In the genomic region with DNA sequence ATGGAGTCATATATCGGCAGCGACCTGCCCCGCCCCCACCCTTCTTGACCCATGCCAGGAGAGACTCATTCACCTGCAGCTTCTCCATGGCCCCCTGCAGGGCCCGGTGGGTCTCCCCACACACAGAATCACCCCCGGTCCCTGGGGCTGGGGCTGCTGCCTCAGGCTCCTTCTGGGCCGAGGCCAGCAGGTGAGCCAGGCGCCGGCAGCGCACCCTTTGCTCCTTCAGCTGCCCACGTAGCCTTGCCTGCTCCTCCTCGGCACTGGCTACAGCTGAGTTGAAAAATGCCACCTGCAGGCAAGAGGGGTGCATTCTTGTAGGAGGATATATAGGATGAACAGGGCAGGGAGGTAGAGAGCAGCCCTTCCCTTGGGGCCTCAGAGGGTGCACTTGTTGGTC, we compare ENCODE assay signal across 23 cellular contexts. TPM values are rescaled to one million over a fixed set of nuclear protein-coding genes. Genes with fewer than 3 reads are reported as not detected.
DNase-seq lines count a peak whose midpoint lies in the region; ATAC-seq, FAIRE-seq and TF ChIP-seq lines count a peak whose summit lies in the region.
"Had no signal": no experiment of that assay in that cellular context is flagged by ENCODE, and none has a peak within 500 bp of the region (broad histone marks: within the 10 kb centered on the region; RNA-seq: fewer than 3 reads in every experiment).

No MANE protein-coding gene starts in this region.

- no peak overlapping the region for H2BK5ac ChIP-seq in H1 (ENCODE audit: low read depth, low read length)
- H2BK5ac ChIP-seq in neuronal stem cell (ENCODE audit: low read length) = no peak overlapping the region

- H4K8ac ChIP-seq in H1 (ENCODE audit: extremely low read depth, insufficient read depth, low read length) (peak overlapping the region; percentile 35; the same call in 1 of the 2 replicates), neuronal stem cell (ENCODE audit: low read depth, low read length) (no peak overlapping the region)

- H3K36me3 ChIP-seq in H1 (ENCODE audit: control insufficient read depth in 2 of 4, insufficient read depth in 4 of 4, low read length in 3 of 4) (peaks cover 5 to 36% (median 20%) of the 10 kb centered on the region in 4 experiments; a peak in 6 of 8 replicates), neuronal stem cell (replicated peaks in 1 of 2; ENCODE audit: control insufficient read depth in 2 of 2, insufficient read depth in 2 of 2, low read length in 2 of 2) (peaks cover 48 to 68% of the 10 kb centered on the region in 2 donors), suprapubic skin (peaks cover 64% of the 10 kb centered on the region)

- CTCF ChIA-PET in A549 (lab: Yijun Ruan, JAX) (interaction anchor here (0.6 to 3.1 kb wide), 5 partner anchors 10 to 425 kb away, joined by 3 to 22 read pairs (median 4); no protein-coding TSS in a partner anchor), H1 (lab: Charles Lee; ENCODE audit: partially characterized antibody) (interaction anchor here (0.7 to 7.9 kb wide), 7 partner anchors 8 to 133 kb away, joined by 3 to 58 read pairs (median 4); no protein-coding TSS in a partner anchor)
- CTCF ChIA-PET in activated CD4-positive, alpha-beta memory T cell treated with anti-CD3 and anti-CD28 coated beads, Interleukin-2, amount 10 ng/mL, durations not matched to agents 7 days and 5 days (lab: Charles Lee) = no interaction called here

- H3K4me3 Mint-ChIP-seq in T-helper 17 cell = no peak overlapping the region
- no peak overlapping the region for H3K4me3 Mint-ChIP-seq in activated CD4-positive, alpha-beta memory T cell treated with anti-CD3 and anti-CD28 coated beads, Interleukin-2, amount 10 ng/mL, durations not matched to agents 7 days and 5 days

- H3K14ac ChIP-seq in H1 (ENCODE audit: insufficient read length) = no peak overlapping the region
- no peak overlapping the region for H3K14ac ChIP-seq in neuronal stem cell (ENCODE audit: low read length)

- FAIRE-seq in A549 (lab: Jason Lieb, UNC) = no peak
- no peak for FAIRE-seq in H1 (lab: Jason Lieb, UNC)
- FAIRE-seq: HepG2 had no signal

- H3K79me1 ChIP-seq in H1 (ENCODE audit: low read depth, low read length) (no peaks in the 10 kb centered on the region), neuronal stem cell (ENCODE audit: low read depth, low read length) (peaks cover 2% of the 10 kb centered on the region)

- H3K27ac ChIP-seq in A549 (no peak overlapping the region), H1 (ENCODE audit: low read depth, low read length) (no peak overlapping the region), neuronal stem cell (replicated peaks; ENCODE audit: low read length) (no peak overlapping the region), suprapubic skin (no peak overlapping the region)
- H3K27ac ChIP-seq: GM23248, SK-N-MC had no signal

- H3K23me2 ChIP-seq in H1 (ENCODE audit: low read depth, low read length) = no peaks in the 10 kb centered on the region

- H3K4ac ChIP-seq in H1 (replicated peaks; ENCODE audit: insufficient read length, low read depth, low read length) (no peak overlapping the region), neuronal stem cell (ENCODE audit: low read length) (no peak overlapping the region)

- H3K18ac ChIP-seq in H1 (ENCODE audit: extremely low read depth, low read length) = no peak overlapping the region
- no peak overlapping the region for H3K18ac ChIP-seq in neuronal stem cell (ENCODE audit: low read length)

- H3K9me3 ChIP-seq in A549 (no peaks in the 10 kb centered on the region), T-helper 17 cell (ENCODE audit: control insufficient read depth, low read length, poor library complexity, severe bottlenecking) (no peaks in the 10 kb centered on the region), H1 (ENCODE audit: insufficient read depth in 2 of 2, low read depth in 1 of 2, low read length in 1 of 2) (no peaks in the 10 kb centered on the region), neuronal stem cell (replicated peaks in 1 of 2; ENCODE audit: control insufficient read depth in 2 of 2, insufficient read depth in 1 of 2, low read depth in 1 of 2, low read length in 2 of 2) (no peaks in the 10 kb centered on the region), suprapubic skin (no peaks in the 10 kb centered on the region)
- H3K9me3 ChIP-seq: HAP-1 had no signal

- TF ChIP-seq CTCF in A549 (IDR thresholded peaks at IDR 0.05) (no peak), H1 (IDR thresholded peaks at IDR 0.05; ENCODE audit: control extremely low read depth in 1 of 3, insufficient read depth in 1 of 3, low read depth in 1 of 3, low read length in 3 of 3) (no peak), suprapubic skin (IDR thresholded peaks at IDR 0.05) (no peak)

- H4K5ac ChIP-seq in H1 (ENCODE audit: insufficient read length, low read depth, low read length) = no peak overlapping the region

- H2BK12ac ChIP-seq in H1 (ENCODE audit: low read depth, low read length) (no peak overlapping the region), neuronal stem cell (ENCODE audit: low read length) (no peak overlapping the region)

- H4K20me1 ChIP-seq in H1 (replicated peaks in 1 of 2; ENCODE audit: control insufficient read depth in 1 of 2, insufficient read depth in 2 of 2, low read length in 2 of 2) = peaks cover 8 to 15% of the 10 kb centered on the region in 2 experiments

- peak overlapping the region; percentile 39 for H3K27ac Mint-ChIP-seq in T-helper 17 cell
- no peak overlapping the region for H3K27ac Mint-ChIP-seq in activated CD4-positive, alpha-beta memory T cell treated with anti-CD3 and anti-CD28 coated beads, Interleukin-2, amount 10 ng/mL, durations not matched to agents 7 days and 5 days

- H2BK120ac ChIP-seq in H1 (replicated peaks; ENCODE audit: low read depth, low read length) = no peak overlapping the region
- no peak overlapping the region for H2BK120ac ChIP-seq in neuronal stem cell (ENCODE audit: low read depth, low read length)

- H3K9ac ChIP-seq in H1 (replicated peaks in 1 of 4; ENCODE audit: extremely low read depth in 1 of 4, low read depth in 3 of 4, low read length in 3 of 4) (no peak overlapping the region), neuronal stem cell (ENCODE audit: low read depth, low read length, poor library complexity) (no peak overlapping the region)
- H3K9ac ChIP-seq: GM23248 had no signal

- no peak overlapping the region for H3K23ac ChIP-seq in H1 (ENCODE audit: insufficient read length)
- peak overlapping the region; percentile 1 for H3K23ac ChIP-seq in neuronal stem cell (ENCODE audit: low read depth, low read length, poor library complexity)

- H3K36me3 Mint-ChIP-seq in T-helper 17 cell (ENCODE audit: low read depth) = peaks cover 10% of the 10 kb centered on the region
- peaks cover 31% of the 10 kb centered on the region for H3K36me3 Mint-ChIP-seq in activated CD4-positive, alpha-beta memory T cell treated with anti-CD3 and anti-CD28 coated beads, Interleukin-2, amount 10 ng/mL, durations not matched to agents 7 days and 5 days (ENCODE audit: low read depth)

- no peak overlapping the region for H3K4me3 ChIP-seq in A549
- H3K4me3 ChIP-seq in H1 (ENCODE audit: extremely low read depth in 1 of 4, insufficient read depth in 2 of 4, low read depth in 3 of 4, low read length in 4 of 4) = no peak overlapping the region
- no peak overlapping the region for H3K4me3 ChIP-seq in neuronal stem cell (ENCODE audit: low read length in 2 of 2)
- H3K4me3 ChIP-seq in suprapubic skin = no peak overlapping the region
- H3K4me3 ChIP-seq: GM23248, HAP-1, SK-N-MC had no signal

- no peak overlapping the region for H3K4me2 ChIP-seq in A549
- H3K4me2 ChIP-seq in H1 (ENCODE audit: insufficient read depth in 1 of 2, low read depth in 2 of 2, low read length in 2 of 2) = no peak overlapping the region
- no peak overlapping the region for H3K4me2 ChIP-seq in neuronal stem cell (ENCODE audit: insufficient read depth, low read length, poor library complexity, severe bottlenecking)

- no peak overlapping the region for H2AFZ ChIP-seq in H1 (ENCODE audit: low read length)
- H2AFZ ChIP-seq in neuronal stem cell (ENCODE audit: low read length) = no peak overlapping the region
- H2AFZ ChIP-seq: GM23248 had no signal

- TF ChIP-seq EP300 in A549 (IDR thresholded peaks at IDR 0.05) = no peak
- TF ChIP-seq EP300 in H1 (IDR thresholded peaks at IDR 0.05; ENCODE audit: borderline replicate concordance in 1 of 2, low read depth in 2 of 2, low read length in 2 of 2) = no peak
- TF ChIP-seq EP300 in suprapubic skin (IDR thresholded peaks at IDR 0.05) = no peak

- TF ChIP-seq POLR2A in A549 (IDR thresholded peaks at IDR 0.05; ENCODE audit: low read length) (no peak), H1 (IDR thresholded peaks at IDR 0.05; ENCODE audit: control extremely low read depth in 1 of 2, low read depth in 2 of 2, low read length in 2 of 2) (no peak), suprapubic skin (IDR thresholded peaks at IDR 0.05) (no peak)

- peaks cover 2% of the 10 kb centered on the region for H3K4me1 Mint-ChIP-seq in T-helper 17 cell
- no peaks in the 10 kb centered on the region for H3K4me1 Mint-ChIP-seq in activated CD4-positive, alpha-beta memory T cell treated with anti-CD3 and anti-CD28 coated beads, Interleukin-2, amount 10 ng/mL, durations not matched to agents 7 days and 5 days

- no peaks in the 10 kb centered on the region for H3K79me2 ChIP-seq in H1 (ENCODE audit: control insufficient read depth in 1 of 2, insufficient read depth in 2 of 2, low read length in 2 of 2)

- ATAC-seq in A549 (peak; percentile 7 to 27; a peak in 3 of 6 replicates), T-helper 17 cell (no peak)
- ATAC-seq: HepG2 had no signal

- no peak overlapping the region for H4K91ac ChIP-seq in H1 (replicated peaks; ENCODE audit: insufficient read length, low read length)
- H4K91ac ChIP-seq in neuronal stem cell (ENCODE audit: low read depth, low read length, poor library complexity) = no peak overlapping the region

- H3K9me3 Mint-ChIP-seq in activated CD4-positive, alpha-beta memory T cell treated with anti-CD3 and anti-CD28 coated beads, Interleukin-2, amount 10 ng/mL, durations not matched to agents 7 days and 5 days = no peaks in the 10 kb centered on the region

- H2AK5ac ChIP-seq in H1 (ENCODE audit: low read depth, low read length) (no peak overlapping the region), neuronal stem cell (ENCODE audit: low read depth, low read length) (no peak overlapping the region)

- 75% methylated on average over 9 of the region's 11 CpGs for WGBS in A549 (ENCODE audit: missing lambda C conversion rate)
- 96% methylated on average over 11 of the region's 11 CpGs; no CpG with 5 or more reads in 1 of the 2 experiments for WGBS in H1 (ENCODE audit: extremely low coverage in 1 of 2, insufficient coverage in 1 of 2, insufficient read length in 1 of 2, insufficient replicate concordance in 2 of 2, low coverage in 1 of 2, low lambda C conversion rate in 2 of 2, missing lambda C conversion rate in 1 of 2), 2 experiments
- no CpG with 5 or more reads among the region's 11 CpGs for WGBS in neuronal stem cell (ENCODE audit: extremely low coverage in 2 of 2, insufficient read length in 2 of 2, insufficient replicate concordance in 1 of 2), 2 donors
- WGBS in suprapubic skin = 89% methylated on average over 9 of the region's 11 CpGs

- DNase-seq in A549 (ENCODE audit: low read depth in 1 of 2, low spot score in 1 of 2) (no peak), T-helper 17 cell (no peak), H1 (ENCODE audit: low read depth in 1 of 2, low spot score in 2 of 2) (no peak), neuronal stem cell (ENCODE audit: low spot score) (no peak), SIG-M5 treated with dmso at 0.1 percent for 504 hours (lab: John Stamatoyannopoulos, UW; ENCODE audit: unreplicated experiment) (no peak), suprapubic skin (ENCODE audit: low spot score in 2 of 2) (no peak), GM19240 (ENCODE audit: insufficient read length, low spot score) (no peak)
- DNase-seq in activated CD4-positive, alpha-beta memory T cell treated with anti-CD3 and anti-CD28 coated beads, Interleukin-2, amount 10 ng/mL, durations not matched to agents 7 days and 5 days = no peak
- DNase-seq: 8988T, DMS153, GM23248, Karpas-422, NCI-H1092, NCI-H1417 treated with DMSO at 0.1 percent for 48 hours, NCI-H1694 treated with DMSO at 0.1 percent for 48 hours, NCI-H2081, NCI-H226, NCI-H510A, NCI-H69, SHP77 treated with DMSO at 0.1 percent for 48 hours had no signal

- H3K27me3 ChIP-seq in H1 (replicated peaks in 1 of 4; ENCODE audit: control insufficient read depth in 3 of 4, extremely low read depth in 1 of 4, insufficient read depth in 3 of 4, low read length in 3 of 4) (no peaks in the 10 kb centered on the region), neuronal stem cell (ENCODE audit: control insufficient read depth in 3 of 3, insufficient read depth in 3 of 3, low read depth in 1 of 3, low read length in 3 of 3) (no peaks in the 10 kb centered on the region), suprapubic skin (no peaks in the 10 kb centered on the region)

- H3K27me3 Mint-ChIP-seq in T-helper 17 cell = no peaks in the 10 kb centered on the region
- H3K27me3 Mint-ChIP-seq in activated CD4-positive, alpha-beta memory T cell treated with anti-CD3 and anti-CD28 coated beads, Interleukin-2, amount 10 ng/mL, durations not matched to agents 7 days and 5 days = no peaks in the 10 kb centered on the region

- POLR2A ChIA-PET in A549 (lab: Yijun Ruan, JAX) = no interaction called here
- POLR2A ChIA-PET in H1 (lab: Charles Lee; ENCODE audit: partially characterized antibody) = interaction anchor here (1.6 to 1.7 kb wide), 3 partner anchors 10 to 19 kb away, joined by 3 to 5 read pairs (median 3); no protein-coding TSS in a partner anchor
- POLR2A ChIA-PET in activated CD4-positive, alpha-beta memory T cell treated with anti-CD3 and anti-CD28 coated beads, Interleukin-2, amount 10 ng/mL, durations not matched to agents 7 days and 5 days (lab: Charles Lee) = no interaction called here

- H2BK15ac ChIP-seq in H1 (ENCODE audit: low read length) (no peak overlapping the region), neuronal stem cell (ENCODE audit: low read length) (no peak overlapping the region)

- H3K4me1 ChIP-seq in A549 = no peaks in the 10 kb centered on the region
- H3K4me1 ChIP-seq in H1 (replicated peaks in 1 of 4; ENCODE audit: control insufficient read depth in 3 of 4, insufficient read depth in 4 of 4, low read length in 3 of 4) = peaks cover 0 to 3% (median 2%) of the 10 kb centered on the region in 4 experiments; a peak in 3 of 7 replicates
- peaks cover 0 to 1% of the 10 kb centered on the region in 2 donors for H3K4me1 ChIP-seq in neuronal stem cell (ENCODE audit: control insufficient read depth in 2 of 2, insufficient read depth in 1 of 2, low read depth in 1 of 2, low read length in 2 of 2)
- H3K4me1 ChIP-seq in suprapubic skin = peaks cover 27% of the 10 kb centered on the region
- H3K4me1 ChIP-seq: HAP-1 had no signal

- H2BK20ac ChIP-seq in H1 (ENCODE audit: low read length) = no peak overlapping the region

- TF ChIP-seq RAD21 in A549 (conservative IDR thresholded peaks at IDR 0.05 in 1 of 2, IDR thresholded peaks at IDR 0.05 in 1 of 2) (no peak), H1 (IDR thresholded peaks at IDR 0.05 in 1 of 2, conservative IDR thresholded peaks at IDR 0.05 in 1 of 2; ENCODE audit: low read depth in 2 of 2, low read length in 2 of 2) (no peak)

- no peak overlapping the region for H3K56ac ChIP-seq in H1 (replicated peaks; ENCODE audit: insufficient read length, low read depth, low read length)

RNA-seq across cellular contexts. Expression of a gene that starts 17.9 kb away (rescaled TPM):
- polyA plus RNA-seq in A549 (2011; rRNA removed) = 55.3 and 61.9 TPM in 2 replicates
- polyA plus RNA-seq in A549 (2012; cell fraction: cytosol; rRNA removed) = 34.1 and 39.2 TPM in 2 replicates
- polyA plus RNA-seq in A549 (2012; cell fraction: nucleus; rRNA removed) = 46.7 and 55.5 TPM in 2 replicates
- 53.9 to 63.2 TPM (median 60.1 TPM) in 3 replicates for polyA plus RNA-seq in A549 (2017; fragmentation: RNase III; extraction: RNeasy Plus Mini Kit Qiagen cat#74134 plus additional on column Dnase treatment)
- 41.6 and 46.1 TPM in 2 replicates for polyA minus RNA-seq in A549 (2011; rRNA and poly(A)+ RNA removed)
- 10 to 100 TPM; 50.0 to 60.5 TPM for total RNA-seq in T-helper 17 cell
- 43.6 and 50.1 TPM in 2 replicates for total RNA-seq in H1 (2021; fragmentation: NEBNext Ultra II Directional; extraction: Animal tissue kit (Norgen Biotek cat#: 25700))
- polyA plus RNA-seq in H1 (2011; rRNA removed) = 13.1 and 15.9 TPM in 2 replicates
- 22.9 TPM for polyA plus RNA-seq in H1 (2011; cell fraction: cytosol; rRNA removed)
- 30.3 TPM for polyA plus RNA-seq in H1 (2011; cell fraction: nucleus; rRNA removed)
- 30.5 to 43.8 TPM (median 37.6 TPM) in 4 replicates for polyA plus RNA-seq in H1 (2012, experiment 1 of 2)
- polyA plus RNA-seq in H1 (2012, experiment 2 of 2) = 16.1 TPM
- polyA plus RNA-seq in H1 (2013, experiment 1 of 2) = 29.7 TPM
- polyA plus RNA-seq in H1 (2013, experiment 2 of 2) = 31.5 TPM
- polyA minus RNA-seq in H1 (2011; rRNA and poly(A)+ RNA removed) = 14.7 and 17.2 TPM in 2 replicates
- polyA minus RNA-seq in H1 (2011; cell fraction: cytosol; rRNA and poly(A)+ RNA removed) = 13.5 TPM
- 22.6 TPM for polyA minus RNA-seq in H1 (2011; cell fraction: nucleus; rRNA and poly(A)+ RNA removed)
- polyA plus RNA-seq in neuronal stem cell (2013, experiment 1 of 2) = 29.3 TPM
- 30.6 TPM for polyA plus RNA-seq in neuronal stem cell (2013, experiment 2 of 2)
- 100 to 1,000 TPM in 2 of 4 donors, 10 to 100 TPM in 2; 83.5 to 131 (median 99.0) TPM for total RNA-seq in suprapubic skin
- 10 to 100 TPM; 48.0 to 52.8 TPM for total RNA-seq in activated CD4-positive, alpha-beta memory T cell treated with anti-CD3 and anti-CD28 coated beads, Interleukin-2, amount 10 ng/mL, durations not matched to agents 7 days and 5 days

RNA-seq across cellular contexts. Expression of a gene that starts 18.2 kb away (rescaled TPM):
- polyA plus RNA-seq in A549 (2011; rRNA removed) = 66.8 and 67.6 TPM in 2 replicates
- 73.1 and 83.9 TPM in 2 replicates for polyA plus RNA-seq in A549 (2012; cell fraction: cytosol; rRNA removed)
- 31.2 and 35.8 TPM in 2 replicates for polyA plus RNA-seq in A549 (2012; cell fraction: nucleus; rRNA removed)
- 45.3 to 49.3 TPM (median 45.6 TPM) in 3 replicates for polyA plus RNA-seq in A549 (2017; fragmentation: RNase III; extraction: RNeasy Plus Mini Kit Qiagen cat#74134 plus additional on column Dnase treatment)
- polyA minus RNA-seq in A549 (2011; rRNA and poly(A)+ RNA removed) = 20.0 and 30.6 TPM in 2 replicates
- total RNA-seq in T-helper 17 cell = 10 to 100 TPM in 1 of 2 donors, 1 to 10 TPM in 1; 6.1 to 10.3 TPM
- total RNA-seq in H1 (2021; fragmentation: NEBNext Ultra II Directional; extraction: Animal tissue kit (Norgen Biotek cat#: 25700)) = 25.5 and 29.0 TPM in 2 replicates
- polyA plus RNA-seq in H1 (2011; rRNA removed) = 54.6 and 59.5 TPM in 2 replicates
- 63.6 TPM for polyA plus RNA-seq in H1 (2011; cell fraction: cytosol; rRNA removed)
- 34.7 TPM for polyA plus RNA-seq in H1 (2011; cell fraction: nucleus; rRNA removed)
- 34.0 to 43.9 TPM (median 40.7 TPM) in 4 replicates for polyA plus RNA-seq in H1 (2012, experiment 1 of 2)
- polyA plus RNA-seq in H1 (2012, experiment 2 of 2) = 21.8 TPM
- 29.0 TPM for polyA plus RNA-seq in H1 (2013, experiment 1 of 2)
- polyA plus RNA-seq in H1 (2013, experiment 2 of 2) = 30.0 TPM
- 27.7 and 27.8 TPM in 2 replicates for polyA minus RNA-seq in H1 (2011; rRNA and poly(A)+ RNA removed)
- polyA minus RNA-seq in H1 (2011; cell fraction: cytosol; rRNA and poly(A)+ RNA removed) = 5.5 TPM
- polyA minus RNA-seq in H1 (2011; cell fraction: nucleus; rRNA and poly(A)+ RNA removed) = 11.5 TPM
- 21.5 TPM for polyA plus RNA-seq in neuronal stem cell (2013, experiment 1 of 2)
- polyA plus RNA-seq in neuronal stem cell (2013, experiment 2 of 2) = 21.5 TPM
- 10 to 100 TPM; 21.1 to 35.3 (median 22.2) TPM for total RNA-seq in suprapubic skin
- total RNA-seq in activated CD4-positive, alpha-beta memory T cell treated with anti-CD3 and anti-CD28 coated beads, Interleukin-2, amount 10 ng/mL, durations not matched to agents 7 days and 5 days = 10 to 100 TPM; 11.0 to 11.4 TPM

RNA-seq across cellular contexts. Expression of a gene that starts 54.7 kb away (rescaled TPM):
- polyA plus RNA-seq in A549 (2011; rRNA removed) (60.2 and 70.7 TPM in 2 replicates), A549 (2017; fragmentation: RNase III; extraction: RNeasy Plus Mini Kit Qiagen cat#74134 plus additional on column Dnase treatment) (99.8 to 139 TPM (median 136 TPM) in 3 replicates), H1 (2011; rRNA removed) (34.3 and 55.4 TPM in 2 replicates)
- 65.9 and 77.9 TPM in 2 replicates for polyA plus RNA-seq in A549 (2012; cell fraction: cytosol; rRNA removed)
- 394 and 431 TPM in 2 replicates for polyA plus RNA-seq in A549 (2012; cell fraction: nucleus; rRNA removed)
- polyA minus RNA-seq in A549 (2011; rRNA and poly(A)+ RNA removed) = 198 and 226 TPM in 2 replicates
- total RNA-seq in T-helper 17 cell (1 to 10 TPM; 1.3 to 2.2 TPM), suprapubic skin (10 to 100 TPM in 2 of 4 donors, 1 to 10 TPM in 2; 4.3 to 18.9 (median 10.1) TPM)
- total RNA-seq in H1 (2021; fragmentation: NEBNext Ultra II Directional; extraction: Animal tissue kit (Norgen Biotek cat#: 25700)) = 43.7 and 62.7 TPM in 2 replicates
- polyA plus RNA-seq in H1 (2011; cell fraction: cytosol; rRNA removed) = 38.5 TPM
- polyA plus RNA-seq in H1 (2011; cell fraction: nucleus; rRNA removed) = 182 TPM
- polyA plus RNA-seq in H1 (2012, experiment 1 of 2) = 63.2 to 75.1 TPM (median 67.5 TPM) in 4 replicates
- 27.0 TPM for polyA plus RNA-seq in H1 (2012, experiment 2 of 2)
- 35.2 TPM for polyA plus RNA-seq in H1 (2013, experiment 1 of 2)
- polyA plus RNA-seq in H1 (2013, experiment 2 of 2) = 29.3 TPM
- polyA minus RNA-seq in H1 (2011; rRNA and poly(A)+ RNA removed) = 80.1 and 86.2 TPM in 2 replicates
- polyA minus RNA-seq in H1 (2011; cell fraction: cytosol; rRNA and poly(A)+ RNA removed) = 43.2 TPM
- polyA minus RNA-seq in H1 (2011; cell fraction: nucleus; rRNA and poly(A)+ RNA removed) = 108 TPM
- 46.5 TPM for polyA plus RNA-seq in neuronal stem cell (2013, experiment 1 of 2)
- polyA plus RNA-seq in neuronal stem cell (2013, experiment 2 of 2) = 48.3 TPM
- under 1 TPM; 0.30 to 0.40 TPM for total RNA-seq in activated CD4-positive, alpha-beta memory T cell treated with anti-CD3 and anti-CD28 coated beads, Interleukin-2, amount 10 ng/mL, durations not matched to agents 7 days and 5 days
